ENCODE assay signal across 8 cellular contexts in the genomic region with DNA sequence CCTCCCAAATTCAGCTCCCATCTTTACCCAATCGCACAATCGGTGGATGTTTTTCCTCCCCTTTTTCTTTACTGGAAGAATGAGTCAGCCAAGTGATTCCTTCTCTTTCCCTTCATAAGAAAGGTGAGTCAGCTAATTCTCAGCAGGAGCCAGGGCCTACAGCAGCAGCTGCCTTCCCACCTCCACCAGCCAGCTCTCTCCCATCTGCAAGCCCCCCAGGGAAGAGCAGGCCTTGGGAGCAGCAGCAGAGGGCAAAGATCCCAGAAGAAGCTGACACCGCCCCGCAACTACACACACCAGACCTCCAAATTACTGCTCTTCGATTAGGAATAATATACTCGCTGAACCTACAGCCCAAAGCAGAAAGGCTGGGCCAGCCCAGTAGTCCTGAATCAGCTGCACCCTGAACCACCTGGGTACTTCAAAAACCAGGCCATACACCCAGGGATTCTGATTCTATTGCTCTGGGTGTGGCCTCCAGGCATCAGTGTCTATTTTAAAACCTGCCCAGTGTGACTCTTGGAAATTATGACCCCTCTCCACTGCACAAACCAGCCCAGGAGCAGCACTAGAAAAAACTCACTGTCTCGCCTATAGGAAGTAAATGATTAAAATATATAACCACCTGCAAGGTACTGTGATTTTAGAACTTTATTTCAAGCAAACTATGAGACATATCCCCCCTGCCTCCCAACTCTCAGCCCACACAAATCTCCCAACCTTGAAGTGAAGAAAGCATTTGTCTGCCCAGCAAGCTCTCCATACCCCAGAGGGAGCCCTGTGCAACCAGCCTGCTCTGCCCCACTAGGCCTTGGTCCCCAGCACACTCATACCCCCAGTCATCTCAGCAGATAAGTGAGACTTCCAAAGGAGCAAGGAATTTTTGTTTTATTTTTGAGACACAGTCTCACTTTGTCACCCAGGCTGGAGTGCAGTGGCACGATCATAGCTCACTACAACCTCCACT. TPM values are rescaled to one million over a fixed set of nuclear protein-coding genes. Genes with fewer than 3 reads are reported as not detected.
DNase-seq lines count a peak whose midpoint lies in the region; ATAC-seq and TF ChIP-seq lines count a peak whose summit lies in the region.

No MANE protein-coding gene starts in this region.

- no peaks in the 10 kb centered on the region for H3K9me3 ChIP-seq in BLaER1 treated with 17β-estradiol and CSF1 and Interleukin-3, amounts not matched to agents 10 nM and 100 nM (replicated peaks in 1 of 11)
- H3K9me3 ChIP-seq in IMR-90 (ENCODE audit: control insufficient read depth, insufficient read depth, low read length) = no peaks in the 10 kb centered on the region

- H3K23ac ChIP-seq in IMR-90 (ENCODE audit: low read depth, low read length) = peak overlapping the region; percentile 28; the same call in 1 of the 2 replicates

- H4K8ac ChIP-seq in IMR-90 (ENCODE audit: low read depth in 2 of 2, low read length in 2 of 2) = peak overlapping the region; percentile 58 to 70; a peak in 3 of 4 replicates

- H3K27me3 Mint-ChIP-seq in mesothelial cell of epicardium (ENCODE audit: low read depth) = no peaks in the 10 kb centered on the region

- H3K14ac ChIP-seq in IMR-90 (replicated peaks; ENCODE audit: low read depth, low read length) = peak overlapping the region; percentile 2

- no peaks in the 10 kb centered on the region for H3K9me3 Mint-ChIP-seq in mesothelial cell of epicardium

- H3K9ac ChIP-seq in BLaER1 treated with 17β-estradiol and CSF1 and Interleukin-3, amounts not matched to agents 10 nM and 100 nM = peak overlapping the region in 1 of 11 experiments; percentile 13; a peak in 2 of 22 replicates
- peak overlapping the region; percentile 43 for H3K9ac ChIP-seq in IMR-90 (ENCODE audit: low read depth, low read length)

- CTCF ChIA-PET in IMR-90 (lab: Yijun Ruan, JAX) = no interaction called here

- peak overlapping the region; percentile 45 for H2AK9ac ChIP-seq in IMR-90 (replicated peaks; ENCODE audit: low read depth, low read length, poor library complexity)

- peak overlapping the region; percentile 63 for H4K91ac ChIP-seq in IMR-90 (ENCODE audit: insufficient read depth, low read depth, low read length)

- H3K18ac ChIP-seq in IMR-90 (ENCODE audit: low read depth, low read length) = peak overlapping the region; percentile 26; the same call in 1 of the 2 replicates

- in situ Hi-C loops in IMR-90 (cut with MboI; ENCODE audit: low sequenced_read_pairs) = no loop called here

- POLR2A ChIA-PET in IMR-90 (lab: Charles Lee; ENCODE audit: unreplicated experiment) = no interaction called here

- peak; percentile 86 for DNase-seq in IMR-90
- DNase-seq in caudate nucleus (lab: John Stamatoyannopoulos, UW) = peak in 20 of 61 donors; percentile 15 to 59 (median 31)
- DNase-seq in mesothelial cell of epicardium (ENCODE audit: low spot score in 2 of 2, unreplicated experiment in 2 of 2) = no peak
- no peak for DNase-seq in HUDEP-2 (lab: John Stamatoyannopoulos, UW; ENCODE audit: unreplicated experiment in 76 of 76)
- DNase-seq in NCI-H1105 treated with DMSO at 0.1 percent for 48 hours (lab: John Stamatoyannopoulos, UW) = no peak

- peak overlapping the region; percentile 83 for H3K4ac ChIP-seq in IMR-90 (ENCODE audit: low read depth, low read length)

- H4K5ac ChIP-seq in IMR-90 (ENCODE audit: low read depth, low read length) = peak overlapping the region; percentile 65

- H3K27me3 ChIP-seq in BLaER1 treated with 17β-estradiol and CSF1 and Interleukin-3, amounts not matched to agents 10 nM and 100 nM = no peaks in the 10 kb centered on the region
- H3K27me3 ChIP-seq in IMR-90 (ENCODE audit: control insufficient read depth, insufficient read depth, low read length) = no peaks in the 10 kb centered on the region

- H4K20me1 ChIP-seq in BLaER1 treated with 17β-estradiol and CSF1 and Interleukin-3, amounts not matched to agents 10 nM and 100 nM = peaks cover 0 to 44% (median 10%) of the 10 kb centered on the region in 11 experiments; a peak in 12 of 22 replicates
- H4K20me1 ChIP-seq in IMR-90 (ENCODE audit: insufficient read depth, low read length) = no peaks in the 10 kb centered on the region

- intact Hi-C loops in IMR-90 (cut with micrococcal nuclease) = loop anchor here (5.0 kb wide), 1 partner anchor 42 kb away; no protein-coding TSS in a partner anchor

- H3K79me1 ChIP-seq in IMR-90 (ENCODE audit: low read depth in 1 of 2, low read length in 2 of 2) = peaks cover 42 to 77% of the 10 kb centered on the region in 2 experiments

- TF ChIP-seq POLR2A in IMR-90 (IDR thresholded peaks at IDR 0.05; ENCODE audit: low read depth, low read length) = no peak

- ATAC-seq in IMR-90 (ENCODE audit: low read depth) (peak; percentile 92), GM18519 (IDR thresholded peaks at IDR 0.05; ENCODE audit: low FRiP score, unreplicated experiment) (no peak), GM21360 (IDR thresholded peaks at IDR 0.05; ENCODE audit: unreplicated experiment) (no peak)

- no peak overlapping the region for H3K4me3 Mint-ChIP-seq in mesothelial cell of epicardium

- dilution Hi-C loops in IMR-90 (cut with HindIII; ENCODE audit: low sequenced_read_pairs, unreplicated experiment) = no loop called here

- peak overlapping the region; percentile 76; the same call in 1 of the 2 replicates for H2AK5ac ChIP-seq in IMR-90 (ENCODE audit: low read depth, low read length)

- H2BK15ac ChIP-seq in IMR-90 (ENCODE audit: low read depth, low read length) = peak overlapping the region; percentile 63; the same call in 1 of the 3 replicates

- no peaks in the 10 kb centered on the region for H3K36me3 ChIP-seq in BLaER1 treated with 17β-estradiol and CSF1 and Interleukin-3, amounts not matched to agents 10 nM and 100 nM
- no peaks in the 10 kb centered on the region for H3K36me3 ChIP-seq in IMR-90 (ENCODE audit: control insufficient read depth, insufficient read depth, low read length)

- TF ChIP-seq CTCF in IMR-90 (conservative IDR thresholded peaks at IDR 0.05; ENCODE audit: low read depth, low read length) (no peak), mesothelial cell of epicardium (IDR thresholded peaks at IDR 0.05; ENCODE audit: unreplicated experiment) (no peak)

- peaks cover 14% of the 10 kb centered on the region for H3K9me1 ChIP-seq in IMR-90 (ENCODE audit: insufficient read depth, low read length)

- H3K4me3 ChIP-seq in BLaER1 treated with 17β-estradiol and CSF1 and Interleukin-3, amounts not matched to agents 10 nM and 100 nM = no peak overlapping the region
- no peak overlapping the region for H3K4me3 ChIP-seq in IMR-90 (ENCODE audit: insufficient read depth, low read depth, low read length)

- peak overlapping the region; percentile 74 for H2BK5ac ChIP-seq in IMR-90 (ENCODE audit: low read depth, low read length, poor library complexity, severe bottlenecking)

- 0 out of 22 replicates have a peak overlapping the region, but pooled peaks of 1 of the 11 experiments have one; percentile 10 for H3K27ac ChIP-seq in BLaER1 treated with 17β-estradiol and CSF1 and Interleukin-3, amounts not matched to agents 10 nM and 100 nM
- H3K27ac ChIP-seq in IMR-90 (ENCODE audit: insufficient read depth, low read length) (peak overlapping the region; percentile 76), caudate nucleus (ENCODE audit: low read depth, low read length) (peak overlapping the region; percentile 62)

- BruUV-seq in IMR-90 (replicated peaks; lab: Mats Ljungman, UMichigan) = no TSS peak

- H3K56ac ChIP-seq in IMR-90 (ENCODE audit: extremely low read depth, insufficient read depth, low read length) = peak overlapping the region; percentile 16

- H2BK20ac ChIP-seq in IMR-90 (ENCODE audit: low read depth, low read length) = peak overlapping the region; percentile 63

- TF ChIP-seq RAD21 in IMR-90 (IDR thresholded peaks at IDR 0.05; ENCODE audit: low read length) = no peak

- peak overlapping the region; percentile 36 for H2AFZ ChIP-seq in IMR-90 (replicated peaks; ENCODE audit: low read length, poor library complexity)

- H2BK120ac ChIP-seq in IMR-90 (ENCODE audit: low read depth, low read length) = peak overlapping the region; percentile 67

- peak overlapping the region; percentile 23 for H3K27ac Mint-ChIP-seq in mesothelial cell of epicardium

- H3K4me2 ChIP-seq in BLaER1 treated with 17β-estradiol and CSF1 and Interleukin-3, amounts not matched to agents 10 nM and 100 nM = peak overlapping the region in 9 of 11 experiments; percentile 26 to 57 (median 37); a peak in 12 of 22 replicates
- peak overlapping the region; percentile 74 for H3K4me2 ChIP-seq in IMR-90 (ENCODE audit: low read depth, low read length)

- peaks cover 17% of the 10 kb centered on the region for H3K4me1 Mint-ChIP-seq in mesothelial cell of epicardium

- WGBS in IMR-90 (ENCODE audit: extremely low coverage in 2 of 2, insufficient read length in 1 of 2), 2 experiments = 0% methylated on average over 2 of the region's 8 CpGs; no CpG with 5 or more reads in 1 of the 2 experiments

- H3K36me3 Mint-ChIP-seq in mesothelial cell of epicardium = no peaks in the 10 kb centered on the region

- H3K4me1 ChIP-seq in BLaER1 treated with 17β-estradiol and CSF1 and Interleukin-3, amounts not matched to agents 10 nM and 100 nM = peaks cover 21 to 40% (median 32%) of the 10 kb centered on the region in 10 experiments
- H3K4me1 ChIP-seq in IMR-90 (ENCODE audit: control insufficient read depth, insufficient read depth, low read length) = peaks cover 17% of the 10 kb centered on the region

TF ChIP-seq in IMR-90, 13 proteins besides CTCF, POLR2A, EP300 and RAD21:
- TF ChIP-seq MAFK (IDR thresholded peaks at IDR 0.05; ENCODE audit: low read depth, low read length) (peak; percentile 95), BHLHE40 (IDR thresholded peaks at IDR 0.05; ENCODE audit: low read depth, low read length) (peak; percentile 16; the same call in 1 of the 2 replicates), FOS (IDR thresholded peaks at IDR 0.05; ENCODE audit: low read depth, low read length) (peak; percentile 84), MXI1 (IDR thresholded peaks at IDR 0.05; ENCODE audit: borderline replicate concordance, low read depth, low read length) (no peak), NFE2L2 (IDR thresholded peaks at IDR 0.05; ENCODE audit: low read depth, low read length) (peak; percentile 91), SMC3 (IDR thresholded peaks at IDR 0.05; ENCODE audit: low read depth, low read length) (no peak)

RNA-seq across cellular contexts. Expression of gene SFXN5, which starts 7.3 kb away (rescaled TPM):
- total RNA-seq in IMR-90 (2012; rRNA removed) = 8.3 and 8.6 TPM in 2 replicates
- 14.3 and 17.0 TPM in 2 replicates for polyA plus RNA-seq in IMR-90 (2012; rRNA removed)
- 7.1 and 7.6 TPM in 2 replicates for polyA plus RNA-seq in IMR-90 (2012; cell fraction: cytosol; rRNA removed)
- polyA plus RNA-seq in IMR-90 (2012; cell fraction: nucleus; rRNA removed; ENCODE audit: low replicate concordance) = 48.0 and 54.3 TPM in 2 replicates
- 18.8 to 20.2 TPM (median 18.9 TPM) in 3 replicates for total RNA-seq in mesothelial cell of epicardium

RNA-seq across cellular contexts. Expression of gene RAB11FIP5, which starts 48.6 kb away (rescaled TPM):
- total RNA-seq in IMR-90 (2012; rRNA removed) (21.4 and 21.5 TPM in 2 replicates), mesothelial cell of epicardium (23.3 to 25.4 TPM (median 25.1 TPM) in 3 replicates)
- polyA plus RNA-seq in IMR-90 (2012; rRNA removed) = 34.5 and 36.0 TPM in 2 replicates
- 28.4 and 35.6 TPM in 2 replicates for polyA plus RNA-seq in IMR-90 (2012; cell fraction: cytosol; rRNA removed)
- 30.1 and 35.6 TPM in 2 replicates for polyA plus RNA-seq in IMR-90 (2012; cell fraction: nucleus; rRNA removed; ENCODE audit: low replicate concordance)
